ENCODE assay signal across 12 cellular contexts in genomic region chr17:77386502-77387192, GRCh38.
DNase-seq lines count a peak whose midpoint lies in the region; ATAC-seq and TF ChIP-seq lines count a peak whose summit lies in the region.
"Had no signal": no experiment of that assay in that cellular context is flagged by ENCODE, and none has a peak within 500 bp of the region (broad histone marks: within the 10 kb centered on the region; RNA-seq: fewer than 3 reads in every experiment).

No MANE protein-coding gene starts in this region.

- ATAC-seq in activated T-cell treated with anti-CD3 and anti-CD28 coated beads, Interleukin-2, amount 50 U/mL, for 72 hours (replicated peaks in 1 of 2), result peak; percentile 10 to 13
- no peak for ATAC-seq in natural killer cell
- no peak for ATAC-seq in HG03439 (IDR thresholded peaks at IDR 0.05; ENCODE audit: unreplicated experiment)

- no peaks in the 10 kb centered on the region for H3K9me3 Mint-ChIP-seq in activated T-cell treated with anti-CD3 and anti-CD28 coated beads, Interleukin-2, amount 50 U/mL, for 72 hours
- H3K9me3 Mint-ChIP-seq in natural killer cell (no peaks in the 10 kb centered on the region), type B pancreatic cell (no peaks in the 10 kb centered on the region)

- no peak for TF ChIP-seq CTCF in natural killer cell (IDR thresholded peaks at IDR 0.05)
- TF ChIP-seq CTCF in type B pancreatic cell (conservative IDR thresholded peaks at IDR 0.05), result no peak

- peaks cover 0 to 3% of the 10 kb centered on the region in 2 donors for H3K36me3 Mint-ChIP-seq in activated T-cell treated with anti-CD3 and anti-CD28 coated beads, Interleukin-2, amount 50 U/mL, for 72 hours (ENCODE audit: insufficient read depth in 2 of 2)
- no peaks in the 10 kb centered on the region for H3K36me3 Mint-ChIP-seq in natural killer cell
- peaks cover 3% of the 10 kb centered on the region for H3K36me3 Mint-ChIP-seq in type B pancreatic cell

- peaks cover 90% of the 10 kb centered on the region for H3K4me1 Mint-ChIP-seq in activated T-cell treated with anti-CD3 and anti-CD28 coated beads, Interleukin-2, amount 50 U/mL, for 72 hours (ENCODE audit: low read depth)
- H3K4me1 Mint-ChIP-seq in natural killer cell, result peaks cover 59 to 78% of the 10 kb centered on the region in 2 donors
- H3K4me1 Mint-ChIP-seq in type B pancreatic cell (ENCODE audit: unreplicated experiment), result peaks cover 72% of the 10 kb centered on the region

- H3K4me3 Mint-ChIP-seq in activated T-cell treated with anti-CD3 and anti-CD28 coated beads, Interleukin-2, amount 50 U/mL, for 72 hours, result peak overlapping the region; percentile 40 to 54
- H3K4me3 Mint-ChIP-seq in natural killer cell (peak overlapping the region; percentile 21), type B pancreatic cell (peak overlapping the region; percentile 25)

- H3K27ac ChIP-seq in caudate nucleus (ENCODE audit: low read depth, low read length), result peak overlapping the region; percentile 8

- peak overlapping the region; percentile 73 for H3K27ac Mint-ChIP-seq in activated T-cell treated with anti-CD3 and anti-CD28 coated beads, Interleukin-2, amount 50 U/mL, for 72 hours
- H3K27ac Mint-ChIP-seq in natural killer cell, result peak overlapping the region; percentile 23 to 70
- peak overlapping the region; percentile 69 for H3K27ac Mint-ChIP-seq in type B pancreatic cell

- DNase-seq in activated T-cell treated with anti-CD3 and anti-CD28 coated beads, Interleukin-2, amount 50 U/mL, for 72 hours, result peak in 1 of 2 donors; percentile 43
- DNase-seq in activated T-cell treated with anti-CD3 and anti-CD28 coated beads, Interleukin-2, amount 50 U/mL, for 1 hour, result no peak
- no peak for DNase-seq in caudate nucleus (lab: John Stamatoyannopoulos, UW)
- no peak for DNase-seq in natural killer cell
- no peak for DNase-seq in type B pancreatic cell (ENCODE audit: extremely low spot score, unreplicated experiment)
- no peak for DNase-seq in DMS53 treated with DMSO at 0.1 percent for 48 hours (lab: John Stamatoyannopoulos, UW; ENCODE audit: unreplicated experiment)
- no peak for DNase-seq in pons (ENCODE audit: low spot score)
- DNase-seq: activated T-cell treated with anti-CD3 and anti-CD28 coated beads, Interleukin-2, amount 50 U/mL, for 48 hours; Kasumi-1; NCI-H345; stimulated activated CD4-positive, alpha-beta T cell treated with anti-CD3 and anti-CD28 coated beads, Interleukin-12 subunit alpha, Interleukin-12 subunit beta, amount 100 ng/mL, for 4 hours had no signal

- intact Hi-C loops in natural killer cell (cut with micrococcal nuclease), result no loop called here

- no peaks in the 10 kb centered on the region for H3K27me3 Mint-ChIP-seq in activated T-cell treated with anti-CD3 and anti-CD28 coated beads, Interleukin-2, amount 50 U/mL, for 72 hours (ENCODE audit: low read depth)
- H3K27me3 Mint-ChIP-seq in natural killer cell (ENCODE audit: low read depth in 2 of 2), result no peaks in the 10 kb centered on the region
- no peaks in the 10 kb centered on the region for H3K27me3 Mint-ChIP-seq in type B pancreatic cell

Comparison
In these comparisons a context has a peak if more than half of its experiments do, and no peak if none do; other contexts are left out.
1. ATAC-seq: peak in activated T-cell treated with anti-CD3 and anti-CD28 coated beads, Interleukin-2, amount 50 U/mL, for 72 hours (2 of 2); none in natural killer cell (0 of 3) and HG03439 (single experiment).
2. Peak in every context shown above with its lines, with median percentiles within 50 percentile points of each other: H3K27ac Mint-ChIP-seq and H3K4me3 Mint-ChIP-seq.